In the genomic region with DNA sequence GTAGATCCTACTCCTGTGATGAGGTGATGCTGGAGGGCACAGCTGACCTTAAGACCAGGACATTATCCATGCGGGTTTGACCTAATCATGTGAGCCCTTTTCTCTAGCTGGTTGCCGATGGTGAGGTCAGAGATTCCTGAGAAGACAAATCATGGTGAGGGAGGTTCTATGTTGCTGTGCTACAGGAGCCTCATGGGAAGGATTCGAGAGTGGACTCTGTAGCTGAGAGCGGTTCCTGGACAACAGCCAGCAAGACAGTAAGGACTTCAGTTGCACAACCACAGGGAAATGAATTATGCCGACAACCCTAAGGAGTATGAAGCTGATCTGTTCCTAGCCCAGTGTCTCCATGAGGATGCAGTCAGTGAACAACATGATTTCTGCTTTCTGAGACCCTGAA, we compare ENCODE assay signal across 1 cellular context.
TF ChIP-seq lines count a peak whose summit lies in the region.

No MANE protein-coding gene starts in this region.

TF ChIP-seq in HepG2, 621 proteins besides CTCF, POLR2A, EP300 and RAD21 (continued from another document):
- no peak for TF ChIP-seq THAP8 (CRISPR knock-in tag; IDR thresholded peaks at IDR 0.05; ENCODE audit: borderline replicate concordance)
- TF ChIP-seq ZNF703 (CRISPR knock-in tag; IDR thresholded peaks at IDR 0.05; ENCODE audit: borderline replicate concordance): no peak
TF ChIP-seq in HepG2: peak in this region for 0.
